In the genomic region with DNA sequence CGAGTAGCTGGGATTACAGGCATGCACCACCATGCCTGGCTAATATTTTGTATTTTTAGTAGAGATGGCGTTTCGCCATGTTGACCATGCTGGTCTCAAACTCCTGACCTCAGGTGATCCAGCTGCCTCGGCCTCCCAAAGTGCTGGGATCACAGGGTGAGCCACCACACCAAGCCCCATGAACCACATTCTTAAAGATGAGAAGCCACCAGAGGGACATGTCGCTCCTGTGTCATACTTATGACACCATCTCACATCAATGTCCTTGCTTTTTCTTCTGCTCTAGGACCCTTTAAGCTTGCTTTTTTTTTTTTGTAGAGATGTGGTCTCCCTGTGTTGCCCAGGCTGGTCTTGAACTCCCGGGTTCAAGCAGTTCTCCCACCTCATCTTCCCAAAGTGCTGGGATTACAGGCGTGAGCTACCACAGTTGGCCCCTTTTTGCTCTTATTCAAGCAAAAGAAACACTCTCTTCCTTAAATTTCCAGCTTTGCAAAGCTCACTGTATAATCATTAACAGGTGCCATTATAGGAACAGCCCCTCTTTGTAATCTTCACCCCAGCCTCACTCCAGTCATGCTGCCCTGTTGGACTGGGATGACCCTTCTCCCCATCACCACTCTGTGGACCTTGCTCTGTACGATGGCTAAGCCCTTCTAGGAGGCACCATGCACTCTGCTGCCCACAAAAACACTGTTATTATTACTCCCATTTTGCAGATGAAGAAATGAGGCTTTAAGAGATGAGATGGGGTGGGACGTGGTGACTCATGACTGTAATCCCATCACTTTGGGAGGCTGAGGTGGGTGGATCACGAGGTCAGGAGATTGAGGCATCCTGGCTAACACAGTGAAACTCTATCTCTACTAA, we compare ENCODE assay signal across 1 cellular context.
TF ChIP-seq lines count a peak whose summit lies in the region.

No MANE protein-coding gene starts in this region.

TF ChIP-seq in HepG2, 621 proteins besides CTCF, POLR2A, EP300 and RAD21 (continued from another document and continues in another):
- TF ChIP-seq, protein P1, sequence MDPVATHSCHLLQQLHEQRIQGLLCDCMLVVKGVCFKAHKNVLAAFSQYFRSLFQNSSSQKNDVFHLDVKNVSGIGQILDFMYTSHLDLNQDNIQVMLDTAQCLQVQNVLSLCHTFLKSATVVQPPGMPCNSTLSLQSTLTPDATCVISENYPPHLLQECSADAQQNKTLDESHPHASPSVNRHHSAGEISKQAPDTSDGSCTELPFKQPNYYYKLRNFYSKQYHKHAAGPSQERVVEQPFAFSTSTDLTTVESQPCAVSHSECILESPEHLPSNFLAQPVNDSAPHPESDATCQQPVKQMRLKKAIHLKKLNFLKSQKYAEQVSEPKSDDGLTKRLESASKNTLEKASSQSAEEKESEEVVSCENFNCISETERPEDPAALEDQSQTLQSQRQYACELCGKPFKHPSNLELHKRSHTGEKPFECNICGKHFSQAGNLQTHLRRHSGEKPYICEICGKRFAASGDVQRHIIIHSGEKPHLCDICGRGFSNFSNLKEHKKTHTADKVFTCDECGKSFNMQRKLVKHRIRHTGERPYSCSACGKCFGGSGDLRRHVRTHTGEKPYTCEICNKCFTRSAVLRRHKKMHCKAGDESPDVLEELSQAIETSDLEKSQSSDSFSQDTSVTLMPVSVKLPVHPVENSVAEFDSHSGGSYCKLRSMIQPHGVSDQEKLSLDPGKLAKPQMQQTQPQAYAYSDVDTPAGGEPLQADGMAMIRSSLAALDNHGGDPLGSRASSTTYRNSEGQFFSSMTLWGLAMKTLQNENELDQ (CRISPR knock-in tag; IDR thresholded peaks at IDR 0.05; ENCODE audit: borderline replicate concordance) = no peak
- no peak for TF ChIP-seq GATAD1 (CRISPR knock-in tag; IDR thresholded peaks at IDR 0.05)
- TF ChIP-seq ZKSCAN5 (CRISPR knock-in tag; IDR thresholded peaks at IDR 0.05) = no peak
- no peak for TF ChIP-seq ETV6 (CRISPR knock-in tag; conservative IDR thresholded peaks at IDR 0.05)
- TF ChIP-seq CEBPG (CRISPR knock-in tag; IDR thresholded peaks at IDR 0.05) = peak; percentile 63
- TF ChIP-seq ZNF567 (CRISPR knock-in tag; IDR thresholded peaks at IDR 0.05; ENCODE audit: borderline replicate concordance) = 0 out of 2 replicates have a peak, but pooled peaks have one; percentile 46
- TF ChIP-seq, protein P2, sequence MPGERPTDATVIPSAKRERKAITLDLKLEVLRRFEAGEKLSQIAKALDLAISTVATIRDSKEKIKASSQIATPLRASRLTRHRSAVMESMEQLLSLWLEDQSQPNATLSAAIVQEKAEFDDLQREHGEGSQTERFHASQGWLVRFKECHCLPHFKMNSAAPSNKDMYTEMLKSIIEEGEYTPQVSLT (CRISPR knock-in tag; IDR thresholded peaks at IDR 0.05; ENCODE audit: borderline replicate concordance, low read depth) = no peak
- no peak for TF ChIP-seq ZFP36L2 (CRISPR knock-in tag; IDR thresholded peaks at IDR 0.05)
- peak; percentile 42; the same call in 1 of the 2 replicates for TF ChIP-seq NFIC (IDR thresholded peaks at IDR 0.05; ENCODE audit: low read length)
- no peak for TF ChIP-seq CBFB (CRISPR knock-in tag; IDR thresholded peaks at IDR 0.05)
- no peak for TF ChIP-seq CHD2 (IDR thresholded peaks at IDR 0.05; ENCODE audit: low read depth, low read length)
- no peak for TF ChIP-seq HNRNPK (IDR thresholded peaks at IDR 0.05; ENCODE audit: low read depth, low read length, poor library complexity, severe bottlenecking)
- TF ChIP-seq GZF1 (CRISPR knock-in tag; IDR thresholded peaks at IDR 0.05) = no peak
- TF ChIP-seq DPF2 (CRISPR knock-in tag; IDR thresholded peaks at IDR 0.05; ENCODE audit: borderline replicate concordance, low read depth) = peak; percentile 69
- no peak for TF ChIP-seq GATA4 (IDR thresholded peaks at IDR 0.05; ENCODE audit: borderline replicate concordance, low read depth)
- no peak; the same call in 1 of the 2 replicates for TF ChIP-seq KDM5A (IDR thresholded peaks at IDR 0.05; ENCODE audit: borderline replicate concordance, low read length)
- peak; percentile 38; the same call in 1 of the 2 replicates for TF ChIP-seq SMAD3 (CRISPR knock-in tag; IDR thresholded peaks at IDR 0.05)
- no peak for TF ChIP-seq HNRNPH1 (optimal IDR thresholded peaks at IDR 0.05; ENCODE audit: low read depth, low read length)
- TF ChIP-seq, protein P3, sequence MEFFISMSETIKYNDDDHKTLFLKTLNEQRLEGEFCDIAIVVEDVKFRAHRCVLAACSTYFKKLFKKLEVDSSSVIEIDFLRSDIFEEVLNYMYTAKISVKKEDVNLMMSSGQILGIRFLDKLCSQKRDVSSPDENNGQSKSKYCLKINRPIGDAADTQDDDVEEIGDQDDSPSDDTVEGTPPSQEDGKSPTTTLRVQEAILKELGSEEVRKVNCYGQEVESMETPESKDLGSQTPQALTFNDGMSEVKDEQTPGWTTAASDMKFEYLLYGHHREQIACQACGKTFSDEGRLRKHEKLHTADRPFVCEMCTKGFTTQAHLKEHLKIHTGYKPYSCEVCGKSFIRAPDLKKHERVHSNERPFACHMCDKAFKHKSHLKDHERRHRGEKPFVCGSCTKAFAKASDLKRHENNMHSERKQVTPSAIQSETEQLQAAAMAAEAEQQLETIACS (CRISPR knock-in tag; IDR thresholded peaks at IDR 0.05) = no peak
- no peak for TF ChIP-seq ZBTB20 (CRISPR knock-in tag; IDR thresholded peaks at IDR 0.05; ENCODE audit: borderline replicate concordance, low read depth)
- no peak for TF ChIP-seq ZNF790 (CRISPR knock-in tag; IDR thresholded peaks at IDR 0.05; ENCODE audit: borderline replicate concordance)
- TF ChIP-seq, protein P4, sequence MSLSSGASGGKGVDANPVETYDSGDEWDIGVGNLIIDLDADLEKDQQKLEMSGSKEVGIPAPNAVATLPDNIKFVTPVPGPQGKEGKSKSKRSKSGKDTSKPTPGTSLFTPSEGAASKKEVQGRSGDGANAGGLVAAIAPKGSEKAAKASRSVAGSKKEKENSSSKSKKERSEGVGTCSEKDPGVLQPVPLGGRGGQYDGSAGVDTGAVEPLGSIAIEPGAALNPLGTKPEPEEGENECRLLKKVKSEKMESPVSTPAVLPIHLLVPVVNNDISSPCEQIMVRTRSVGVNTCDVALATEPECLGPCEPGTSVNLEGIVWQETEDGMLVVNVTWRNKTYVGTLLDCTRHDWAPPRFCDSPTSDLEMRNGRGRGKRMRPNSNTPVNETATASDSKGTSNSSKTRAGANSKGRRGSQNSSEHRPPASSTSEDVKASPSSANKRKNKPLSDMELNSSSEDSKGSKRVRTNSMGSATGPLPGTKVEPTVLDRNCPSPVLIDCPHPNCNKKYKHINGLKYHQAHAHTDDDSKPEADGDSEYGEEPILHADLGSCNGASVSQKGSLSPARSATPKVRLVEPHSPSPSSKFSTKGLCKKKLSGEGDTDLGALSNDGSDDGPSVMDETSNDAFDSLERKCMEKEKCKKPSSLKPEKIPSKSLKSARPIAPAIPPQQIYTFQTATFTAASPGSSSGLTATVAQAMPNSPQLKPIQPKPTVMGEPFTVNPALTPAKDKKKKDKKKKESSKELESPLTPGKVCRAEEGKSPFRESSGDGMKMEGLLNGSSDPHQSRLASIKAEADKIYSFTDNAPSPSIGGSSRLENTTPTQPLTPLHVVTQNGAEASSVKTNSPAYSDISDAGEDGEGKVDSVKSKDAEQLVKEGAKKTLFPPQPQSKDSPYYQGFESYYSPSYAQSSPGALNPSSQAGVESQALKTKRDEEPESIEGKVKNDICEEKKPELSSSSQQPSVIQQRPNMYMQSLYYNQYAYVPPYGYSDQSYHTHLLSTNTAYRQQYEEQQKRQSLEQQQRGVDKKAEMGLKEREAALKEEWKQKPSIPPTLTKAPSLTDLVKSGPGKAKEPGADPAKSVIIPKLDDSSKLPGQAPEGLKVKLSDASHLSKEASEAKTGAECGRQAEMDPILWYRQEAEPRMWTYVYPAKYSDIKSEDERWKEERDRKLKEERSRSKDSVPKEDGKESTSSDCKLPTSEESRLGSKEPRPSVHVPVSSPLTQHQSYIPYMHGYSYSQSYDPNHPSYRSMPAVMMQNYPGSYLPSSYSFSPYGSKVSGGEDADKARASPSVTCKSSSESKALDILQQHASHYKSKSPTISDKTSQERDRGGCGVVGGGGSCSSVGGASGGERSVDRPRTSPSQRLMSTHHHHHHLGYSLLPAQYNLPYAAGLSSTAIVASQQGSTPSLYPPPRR (CRISPR knock-in tag; IDR thresholded peaks at IDR 0.05; ENCODE audit: borderline replicate concordance) = peak; percentile 46; the same call in 1 of the 2 replicates
- no peak for TF ChIP-seq ZFX (CRISPR knock-in tag; IDR thresholded peaks at IDR 0.05; ENCODE audit: low read depth)
- TF ChIP-seq ZNF205 (CRISPR knock-in tag; IDR thresholded peaks at IDR 0.05) = no peak
- TF ChIP-seq ZNF761 (CRISPR knock-in tag; conservative IDR thresholded peaks at IDR 0.05) = no peak; the same call in 1 of the 2 replicates
- peak; percentile 91 for TF ChIP-seq CHD4 (IDR thresholded peaks at IDR 0.05; ENCODE audit: borderline replicate concordance, low read length)
- no peak for TF ChIP-seq ZSCAN20 (CRISPR knock-in tag; IDR thresholded peaks at IDR 0.05; ENCODE audit: borderline replicate concordance)
- peak; percentile 90 for TF ChIP-seq ZBTB7B (CRISPR knock-in tag; IDR thresholded peaks at IDR 0.05)
- 0 out of 2 replicates have a peak, but pooled peaks have one; percentile 36 for TF ChIP-seq DMAP1 (CRISPR knock-in tag; IDR thresholded peaks at IDR 0.05)
- TF ChIP-seq WIZ (CRISPR knock-in tag; IDR thresholded peaks at IDR 0.05) = peak; percentile 79; the same call in 1 of the 2 replicates
- TF ChIP-seq, protein P5, sequence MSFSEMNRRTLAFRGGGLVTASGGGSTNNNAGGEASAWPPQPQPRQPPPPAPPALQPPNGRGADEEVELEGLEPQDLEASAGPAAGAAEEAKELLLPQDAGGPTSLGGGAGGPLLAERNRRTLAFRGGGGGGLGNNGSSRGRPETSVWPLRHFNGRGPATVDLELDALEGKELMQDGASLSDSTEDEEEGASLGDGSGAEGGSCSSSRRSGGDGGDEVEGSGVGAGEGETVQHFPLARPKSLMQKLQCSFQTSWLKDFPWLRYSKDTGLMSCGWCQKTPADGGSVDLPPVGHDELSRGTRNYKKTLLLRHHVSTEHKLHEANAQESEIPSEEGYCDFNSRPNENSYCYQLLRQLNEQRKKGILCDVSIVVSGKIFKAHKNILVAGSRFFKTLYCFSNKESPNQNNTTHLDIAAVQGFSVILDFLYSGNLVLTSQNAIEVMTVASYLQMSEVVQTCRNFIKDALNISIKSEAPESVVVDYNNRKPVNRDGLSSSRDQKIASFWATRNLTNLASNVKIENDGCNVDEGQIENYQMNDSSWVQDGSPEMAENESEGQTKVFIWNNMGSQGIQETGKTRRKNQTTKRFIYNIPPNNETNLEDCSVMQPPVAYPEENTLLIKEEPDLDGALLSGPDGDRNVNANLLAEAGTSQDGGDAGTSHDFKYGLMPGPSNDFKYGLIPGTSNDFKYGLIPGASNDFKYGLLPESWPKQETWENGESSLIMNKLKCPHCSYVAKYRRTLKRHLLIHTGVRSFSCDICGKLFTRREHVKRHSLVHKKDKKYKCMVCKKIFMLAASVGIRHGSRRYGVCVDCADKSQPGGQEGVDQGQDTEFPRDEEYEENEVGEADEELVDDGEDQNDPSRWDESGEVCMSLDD (CRISPR knock-in tag; IDR thresholded peaks at IDR 0.05; ENCODE audit: borderline replicate concordance) = no peak
- no peak for TF ChIP-seq DNMT3B (CRISPR knock-in tag; conservative IDR thresholded peaks at IDR 0.05)
- TF ChIP-seq, protein P6, sequence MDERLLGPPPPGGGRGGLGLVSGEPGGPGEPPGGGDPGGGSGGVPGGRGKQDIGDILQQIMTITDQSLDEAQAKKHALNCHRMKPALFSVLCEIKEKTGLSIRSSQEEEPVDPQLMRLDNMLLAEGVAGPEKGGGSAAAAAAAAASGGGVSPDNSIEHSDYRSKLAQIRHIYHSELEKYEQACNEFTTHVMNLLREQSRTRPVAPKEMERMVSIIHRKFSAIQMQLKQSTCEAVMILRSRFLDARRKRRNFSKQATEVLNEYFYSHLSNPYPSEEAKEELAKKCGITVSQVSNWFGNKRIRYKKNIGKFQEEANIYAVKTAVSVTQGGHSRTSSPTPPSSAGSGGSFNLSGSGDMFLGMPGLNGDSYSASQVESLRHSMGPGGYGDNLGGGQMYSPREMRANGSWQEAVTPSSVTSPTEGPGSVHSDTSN (CRISPR knock-in tag; IDR thresholded peaks at IDR 0.05) = no peak
- TF ChIP-seq, protein P7, sequence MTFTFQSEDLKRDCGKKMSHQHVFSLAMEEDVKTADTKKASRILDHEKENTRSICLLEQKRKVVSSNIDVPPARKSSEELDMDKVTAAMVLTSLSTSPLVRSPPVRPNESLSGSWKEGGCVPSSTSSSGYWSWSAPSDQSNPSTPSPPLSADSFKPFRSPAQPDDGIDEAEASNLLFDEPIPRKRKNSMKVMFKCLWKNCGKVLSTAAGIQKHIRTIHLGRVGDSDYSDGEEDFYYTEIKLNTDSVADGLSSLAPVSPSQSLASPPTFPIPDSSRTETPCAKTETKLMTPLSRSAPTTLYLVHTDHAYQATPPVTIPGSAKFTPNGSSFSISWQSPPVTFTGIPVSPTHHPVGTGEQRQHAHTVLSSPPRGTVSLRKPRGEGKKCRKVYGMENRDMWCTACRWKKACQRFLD (CRISPR knock-in tag; IDR thresholded peaks at IDR 0.05; ENCODE audit: borderline replicate concordance) = no peak; the same call in 1 of the 2 replicates
- TF ChIP-seq, protein P8, sequence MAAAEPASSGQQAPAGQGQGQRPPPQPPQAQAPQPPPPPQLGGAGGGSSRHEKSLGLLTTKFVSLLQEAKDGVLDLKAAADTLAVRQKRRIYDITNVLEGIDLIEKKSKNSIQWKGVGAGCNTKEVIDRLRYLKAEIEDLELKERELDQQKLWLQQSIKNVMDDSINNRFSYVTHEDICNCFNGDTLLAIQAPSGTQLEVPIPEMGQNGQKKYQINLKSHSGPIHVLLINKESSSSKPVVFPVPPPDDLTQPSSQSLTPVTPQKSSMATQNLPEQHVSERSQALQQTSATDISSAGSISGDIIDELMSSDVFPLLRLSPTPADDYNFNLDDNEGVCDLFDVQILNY (CRISPR knock-in tag; conservative IDR thresholded peaks at IDR 0.05) = no peak
- peak; percentile 62; the same call in 1 of the 2 replicates for TF ChIP-seq JUND (CRISPR knock-in tag; IDR thresholded peaks at IDR 0.05)
- TF ChIP-seq, protein P9, sequence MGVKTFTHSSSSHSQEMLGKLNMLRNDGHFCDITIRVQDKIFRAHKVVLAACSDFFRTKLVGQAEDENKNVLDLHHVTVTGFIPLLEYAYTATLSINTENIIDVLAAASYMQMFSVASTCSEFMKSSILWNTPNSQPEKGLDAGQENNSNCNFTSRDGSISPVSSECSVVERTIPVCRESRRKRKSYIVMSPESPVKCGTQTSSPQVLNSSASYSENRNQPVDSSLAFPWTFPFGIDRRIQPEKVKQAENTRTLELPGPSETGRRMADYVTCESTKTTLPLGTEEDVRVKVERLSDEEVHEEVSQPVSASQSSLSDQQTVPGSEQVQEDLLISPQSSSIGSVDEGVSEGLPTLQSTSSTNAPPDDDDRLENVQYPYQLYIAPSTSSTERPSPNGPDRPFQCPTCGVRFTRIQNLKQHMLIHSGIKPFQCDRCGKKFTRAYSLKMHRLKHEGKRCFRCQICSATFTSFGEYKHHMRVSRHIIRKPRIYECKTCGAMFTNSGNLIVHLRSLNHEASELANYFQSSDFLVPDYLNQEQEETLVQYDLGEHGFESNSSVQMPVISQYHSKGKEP (CRISPR knock-in tag; IDR thresholded peaks at IDR 0.05) = 0 out of 2 replicates have a peak, but pooled peaks have one; percentile 8
- TF ChIP-seq RNF2 (conservative IDR thresholded peaks at IDR 0.05; ENCODE audit: low read depth) = no peak
- TF ChIP-seq ZNF354B (CRISPR knock-in tag; IDR thresholded peaks at IDR 0.05) = no peak
- TF ChIP-seq, protein P10, sequence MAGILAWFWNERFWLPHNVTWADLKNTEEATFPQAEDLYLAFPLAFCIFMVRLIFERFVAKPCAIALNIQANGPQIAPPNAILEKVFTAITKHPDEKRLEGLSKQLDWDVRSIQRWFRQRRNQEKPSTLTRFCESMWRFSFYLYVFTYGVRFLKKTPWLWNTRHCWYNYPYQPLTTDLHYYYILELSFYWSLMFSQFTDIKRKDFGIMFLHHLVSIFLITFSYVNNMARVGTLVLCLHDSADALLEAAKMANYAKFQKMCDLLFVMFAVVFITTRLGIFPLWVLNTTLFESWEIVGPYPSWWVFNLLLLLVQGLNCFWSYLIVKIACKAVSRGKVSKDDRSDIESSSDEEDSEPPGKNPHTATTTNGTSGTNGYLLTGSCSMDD (CRISPR knock-in tag; IDR thresholded peaks at IDR 0.05) = no peak
